Comparison of ENCODE assay signal across 9 cellular contexts in the genomic region with DNA sequence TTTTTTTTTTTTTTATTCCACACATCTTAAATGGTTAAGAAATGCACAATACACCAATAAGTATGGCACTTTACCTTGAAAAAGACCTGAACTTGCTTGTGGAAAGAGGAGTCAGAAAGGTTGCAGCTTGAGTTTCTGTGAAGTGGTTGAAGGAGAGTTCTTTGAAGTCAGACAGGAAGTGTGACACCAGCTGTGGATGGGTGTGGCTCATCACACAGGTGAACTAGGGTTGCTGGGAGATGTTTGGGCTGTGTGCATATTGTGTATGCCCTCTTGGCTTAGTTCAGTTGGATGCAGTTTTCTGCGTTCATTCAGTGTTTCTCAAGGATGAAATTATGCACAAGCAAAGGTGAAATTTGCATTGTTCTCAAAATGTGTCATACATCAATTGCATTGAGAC. TPM values are rescaled to one million over a fixed set of nuclear protein-coding genes. Genes with fewer than 3 reads are reported as not detected.
DNase-seq lines count a peak whose midpoint lies in the region; ATAC-seq, FAIRE-seq and TF ChIP-seq lines count a peak whose summit lies in the region.
"Had no signal": no experiment of that assay in that cellular context is flagged by ENCODE, and none has a peak within 500 bp of the region (broad histone marks: within the 10 kb centered on the region; RNA-seq: fewer than 3 reads in every experiment).

No MANE protein-coding gene starts in this region.

- H3K9me1 ChIP-seq in keratinocyte (ENCODE audit: control insufficient read depth, extremely low read depth, insufficient read depth, low read length) = peaks cover 14% of the 10 kb centered on the region

- dilution Hi-C loops in keratinocyte (cut with MboI; ENCODE audit: extremely low pct_ligation_motif_present, low sequenced_read_pairs) = no loop called here

- peak; percentile 21 for DNase-seq in COLO668 (lab: John Stamatoyannopoulos, UW; ENCODE audit: unreplicated experiment)
- DNase-seq in activated CD8-positive, alpha-beta T cell treated with anti-CD3 and anti-CD28 coated beads, Interleukin-2, amount 10 ng/mL, durations not matched to agents 7 days and 5 days = peak; percentile 88
- no peak for DNase-seq in keratinocyte (ENCODE audit: low read depth, low spot score)
- no peak for DNase-seq in Right ventricle myocardium inferior (ENCODE audit: missing footprints)
- no peak for DNase-seq in MG63
- DNase-seq in kidney tubule cell (ENCODE audit: low spot score) = no peak
- DNase-seq in AG08396 (ENCODE audit: low spot score) = no peak

- no peaks in the 10 kb centered on the region for H3K27me3 ChIP-seq in keratinocyte (ENCODE audit: control insufficient read depth, extremely low read depth, insufficient read depth, low read length)
- no peaks in the 10 kb centered on the region for H3K27me3 ChIP-seq in MG63
- H3K27me3 ChIP-seq: tibial artery had no signal

- no peak overlapping the region for H3K9ac ChIP-seq in keratinocyte (ENCODE audit: control insufficient read depth, extremely low read depth, insufficient read depth, low read length)

- H3K9me3 Mint-ChIP-seq in activated CD8-positive, alpha-beta T cell treated with anti-CD3 and anti-CD28 coated beads, Interleukin-2, amount 10 ng/mL, durations not matched to agents 7 days and 5 days (ENCODE audit: insufficient read depth) = no peaks in the 10 kb centered on the region

- CTCF ChIA-PET in activated CD8-positive, alpha-beta T cell treated with anti-CD3 and anti-CD28 coated beads, Interleukin-2, amount 10 ng/mL, durations not matched to agents 7 days and 5 days (lab: Charles Lee) = interaction anchor here (0.7 to 1.1 kb wide), 2 partner anchors 21 to 31 kb away, joined by 3 to 4 read pairs; no protein-coding TSS in a partner anchor

- H3K4me2 ChIP-seq in keratinocyte (ENCODE audit: control insufficient read depth, extremely low read depth, insufficient read depth, low read depth, low read length) = no peak overlapping the region

- peaks cover 96% of the 10 kb centered on the region for H3K4me1 Mint-ChIP-seq in activated CD8-positive, alpha-beta T cell treated with anti-CD3 and anti-CD28 coated beads, Interleukin-2, amount 10 ng/mL, durations not matched to agents 7 days and 5 days (ENCODE audit: low read depth)

- ATAC-seq in HG03159 (IDR thresholded peaks at IDR 0.05; ENCODE audit: unreplicated experiment) = peak; percentile 51
- ATAC-seq in activated CD8-positive, alpha-beta T cell treated with anti-CD3 and anti-CD28 coated beads, Interleukin-2, amount 10 ng/mL, durations not matched to agents 7 days and 5 days = peak; percentile 78
- no peak for ATAC-seq in Right ventricle myocardium inferior

- no peaks in the 10 kb centered on the region for H3K27me3 Mint-ChIP-seq in activated CD8-positive, alpha-beta T cell treated with anti-CD3 and anti-CD28 coated beads, Interleukin-2, amount 10 ng/mL, durations not matched to agents 7 days and 5 days (ENCODE audit: low read depth)

- peaks cover 89% of the 10 kb centered on the region for H3K79me2 ChIP-seq in keratinocyte (ENCODE audit: control insufficient read depth, insufficient read depth, low read length)

- peak overlapping the region; percentile 59 for H3K4me3 Mint-ChIP-seq in activated CD8-positive, alpha-beta T cell treated with anti-CD3 and anti-CD28 coated beads, Interleukin-2, amount 10 ng/mL, durations not matched to agents 7 days and 5 days

- H3K4me1 ChIP-seq in keratinocyte (ENCODE audit: control insufficient read depth, extremely low read depth, insufficient read depth, low read length) = peaks cover 41% of the 10 kb centered on the region

- H3K36me3 ChIP-seq in keratinocyte (ENCODE audit: control insufficient read depth in 2 of 2, extremely low read depth in 1 of 2, insufficient read depth in 2 of 2, low read length in 2 of 2) (peaks cover 61 to 78% of the 10 kb centered on the region in 2 experiments), MG63 (peaks cover 86% of the 10 kb centered on the region)

- H3K4me3 ChIP-seq in keratinocyte (ENCODE audit: control insufficient read depth in 2 of 3, extremely low read depth in 1 of 3, insufficient read depth in 2 of 3, low read depth in 1 of 3, low read length in 3 of 3) = no peak overlapping the region
- no peak overlapping the region for H3K4me3 ChIP-seq in MG63
- H3K4me3 ChIP-seq: tibial artery had no signal

- H4K20me1 ChIP-seq in keratinocyte (ENCODE audit: control insufficient read depth, extremely low read depth, insufficient read depth, low read length) = peaks cover 55% of the 10 kb centered on the region

- intact Hi-C loops in Right ventricle myocardium inferior (cut with DNase I) = loop anchor here (10.0 kb wide), 1 partner anchor 387 kb away; no protein-coding TSS in a partner anchor

- H3K27ac Mint-ChIP-seq in activated CD8-positive, alpha-beta T cell treated with anti-CD3 and anti-CD28 coated beads, Interleukin-2, amount 10 ng/mL, durations not matched to agents 7 days and 5 days = peak overlapping the region; percentile 87

- H3K27ac ChIP-seq in keratinocyte (ENCODE audit: control insufficient read depth, insufficient read depth, low read length) = peak overlapping the region; percentile 36
- H3K27ac ChIP-seq: tibial artery had no signal

- TF ChIP-seq CTCF in keratinocyte (optimal IDR thresholded peaks at IDR 0.05 in 1 of 3, IDR thresholded peaks at IDR 0.05 in 1 of 3, conservative IDR thresholded peaks at IDR 0.05 in 1 of 3; ENCODE audit: extremely low read depth in 1 of 3, insufficient read depth in 2 of 3, low read length in 3 of 3) = no peak

- H3K9me3 ChIP-seq in keratinocyte (ENCODE audit: control insufficient read depth, low read depth, low read length) (no peaks in the 10 kb centered on the region), MG63 (no peaks in the 10 kb centered on the region)
- H3K9me3 ChIP-seq: tibial artery had no signal

- H3K36me3 Mint-ChIP-seq in activated CD8-positive, alpha-beta T cell treated with anti-CD3 and anti-CD28 coated beads, Interleukin-2, amount 10 ng/mL, durations not matched to agents 7 days and 5 days (ENCODE audit: low read depth) = peaks cover 90% of the 10 kb centered on the region

- H2AFZ ChIP-seq in keratinocyte (ENCODE audit: control insufficient read depth, low read length) = no peak overlapping the region

- FAIRE-seq in keratinocyte (lab: Jason Lieb, UNC) = peak; percentile 13

- POLR2A ChIA-PET in activated CD8-positive, alpha-beta T cell treated with anti-CD3 and anti-CD28 coated beads, Interleukin-2, amount 10 ng/mL, durations not matched to agents 7 days and 5 days (lab: Charles Lee) = no interaction called here

RNA-seq across cellular contexts. Expression of a gene that starts 6.3 kb away (rescaled TPM):
- 10 to 100 TPM; 52.6 to 53.2 TPM for total RNA-seq in activated CD8-positive, alpha-beta T cell treated with anti-CD3 and anti-CD28 coated beads, Interleukin-2, amount 10 ng/mL, durations not matched to agents 7 days and 5 days
- 27.5 to 28.2 TPM (median 27.7 TPM) in 3 replicates for polyA plus RNA-seq in keratinocyte
- 16.4 TPM for polyA plus RNA-seq in keratinocyte (2011; ENCODE audit: low read depth)
- polyA plus RNA-seq in keratinocyte (2011; cell fraction: cytosol; rRNA removed) = 18.2 and 20.9 TPM in 2 replicates
- polyA plus RNA-seq in keratinocyte (2011; cell fraction: nucleus; rRNA removed) = 34.6 and 35.1 TPM in 2 replicates
- 21.1 and 27.8 TPM in 2 replicates for polyA plus RNA-seq in keratinocyte (2012; ENCODE audit: low replicate concordance)
- polyA minus RNA-seq in keratinocyte = 32.1 to 64.2 TPM (median 35.7 TPM) in 3 replicates
- polyA minus RNA-seq in keratinocyte (2011; cell fraction: cytosol; rRNA and poly(A)+ RNA removed) = 51.6 TPM
- polyA minus RNA-seq in keratinocyte (2011; cell fraction: nucleus; rRNA and poly(A)+ RNA removed) = 28.2 and 30.8 TPM in 2 replicates
- total RNA-seq in Right ventricle myocardium inferior = 12.0 TPM
- total RNA-seq in MG63 (2014; rRNA removed; shearing (Covaris generic); ENCODE audit: low replicate concordance) = 33.5 and 48.4 TPM in 2 replicates

RNA-seq across cellular contexts. Expression of a gene that starts 11.4 kb away (rescaled TPM):
- total RNA-seq in activated CD8-positive, alpha-beta T cell treated with anti-CD3 and anti-CD28 coated beads, Interleukin-2, amount 10 ng/mL, durations not matched to agents 7 days and 5 days = 100 to 1,000 TPM; 141 to 151 TPM
- polyA plus RNA-seq in keratinocyte = 8.5 to 10.6 TPM (median 8.9 TPM) in 3 replicates
- 34.8 TPM for polyA plus RNA-seq in keratinocyte (2011; ENCODE audit: low read depth)
- polyA plus RNA-seq in keratinocyte (2011; cell fraction: cytosol; rRNA removed) = 2.9 and 7.9 TPM in 2 replicates
- polyA plus RNA-seq in keratinocyte (2011; cell fraction: nucleus; rRNA removed) = 4.1 and 4.9 TPM in 2 replicates
- 20.8 and 27.8 TPM in 2 replicates for polyA plus RNA-seq in keratinocyte (2012; ENCODE audit: low replicate concordance)
- polyA minus RNA-seq in keratinocyte = 4.0 to 14.3 TPM (median 4.4 TPM) in 3 replicates
- polyA minus RNA-seq in keratinocyte (2011; cell fraction: cytosol; rRNA and poly(A)+ RNA removed) = 10.0 TPM
- 4.4 and 7.2 TPM in 2 replicates for polyA minus RNA-seq in keratinocyte (2011; cell fraction: nucleus; rRNA and poly(A)+ RNA removed)
- total RNA-seq in Right ventricle myocardium inferior = 1.8 TPM
- total RNA-seq in MG63 (2014; rRNA removed; shearing (Covaris generic); ENCODE audit: low replicate concordance) = 19.2 TPM in 1 of 2 replicates, not detected in the other

Comparison
In these comparisons a context has a peak if more than half of its experiments do, and no peak if none do; other contexts are left out.
1. DNase-seq: peak in COLO668 (single experiment) and activated CD8-positive, alpha-beta T cell treated with anti-CD3 and anti-CD28 coated beads, Interleukin-2, amount 10 ng/mL, durations not matched to agents 7 days and 5 days (single experiment); none in keratinocyte (single experiment), Right ventricle myocardium inferior (single experiment), MG63 (single experiment), kidney tubule cell (single experiment) and AG08396 (single experiment).